1 cellular context compared by ENCODE assay signal in genomic region chr15:61989698-61990097, GRCh38.
TF ChIP-seq lines count a peak whose summit lies in the region.

No MANE protein-coding gene starts in this region.

TF ChIP-seq in K562, 482 proteins besides CTCF, POLR2A, EP300 and RAD21 (continued from another document):
- no peak for TF ChIP-seq ZNF253 (CRISPR knock-in tag; conservative IDR thresholded peaks at IDR 0.05)
- TF ChIP-seq SMARCA4 (IDR thresholded peaks at IDR 0.05) = peak; percentile 36; the same call in 1 of the 2 replicates
- no peak for TF ChIP-seq GTF3C2 (IDR thresholded peaks at IDR 0.05; ENCODE audit: borderline replicate concordance, extremely low read depth, insufficient read length)
- TF ChIP-seq MAFF (IDR thresholded peaks at IDR 0.05; ENCODE audit: low read length) = peak; percentile 80
- TF ChIP-seq ZNF511 (CRISPR knock-in tag; IDR thresholded peaks at IDR 0.05) = no peak
- TF ChIP-seq HINFP (tag; conservative IDR thresholded peaks at IDR 0.05; ENCODE audit: low read depth) = no peak
- peak; percentile 66; the same call in 1 of the 2 replicates for TF ChIP-seq MAFK (IDR thresholded peaks at IDR 0.05; ENCODE audit: low read length)
- peak; percentile 84 for TF ChIP-seq C11orf30 (IDR thresholded peaks at IDR 0.05; ENCODE audit: low read depth)
- TF ChIP-seq FOSL1 (tag; conservative IDR thresholded peaks at IDR 0.05) = 0 out of 2 replicates have a peak, but pooled peaks have one; percentile 25
- TF ChIP-seq SAP30 (IDR thresholded peaks at IDR 0.05; ENCODE audit: borderline replicate concordance, insufficient read depth, low read depth, low read length, poor library complexity, severe bottlenecking) = no peak
- no peak for TF ChIP-seq ZNF780A (CRISPR knock-in tag; IDR thresholded peaks at IDR 0.05)
